In genomic region chr21:42171091-42172053, GRCh38 we compare ENCODE assay signal across 11 cellular contexts. TPM values are rescaled to one million over a fixed set of nuclear protein-coding genes. Genes with fewer than 3 reads are reported as not detected.
DNase-seq lines count a peak whose midpoint lies in the region; ATAC-seq and TF ChIP-seq lines count a peak whose summit lies in the region.
"Had no signal": no experiment of that assay in that cellular context is flagged by ENCODE, and none has a peak within 500 bp of the region (broad histone marks: within the 10 kb centered on the region; RNA-seq: fewer than 3 reads in every experiment).

No MANE protein-coding gene starts in this region.

- H3K27ac Mint-ChIP-seq in neural crest cell (ENCODE audit: unreplicated experiment): peak overlapping the region; percentile 81

- TF ChIP-seq POLR2A in sigmoid colon (IDR thresholded peaks at IDR 0.05): no peak

- no peaks in the 10 kb centered on the region for H3K36me3 ChIP-seq in esophagus (ENCODE audit: control insufficient read depth in 2 of 2, insufficient read depth in 2 of 2, low read length in 1 of 2)
- H3K36me3 ChIP-seq in sigmoid colon: no peaks in the 10 kb centered on the region
- H3K36me3 ChIP-seq: BLaER1 had no signal

- TF ChIP-seq EP300 in sigmoid colon (IDR thresholded peaks at IDR 0.05): no peak

- H3K27ac ChIP-seq in esophagus (ENCODE audit: low read depth in 2 of 2, low read length in 1 of 2): peak overlapping the region; percentile 8 to 68
- peak overlapping the region in 1 of 4 donors; percentile 12 for H3K27ac ChIP-seq in sigmoid colon
- H3K27ac ChIP-seq: BLaER1 had no signal

- peaks cover 35% of the 10 kb centered on the region for H3K4me1 Mint-ChIP-seq in neural crest cell

- no peak for ATAC-seq in HG02678 (IDR thresholded peaks at IDR 0.05; ENCODE audit: unreplicated experiment)

- TF ChIP-seq CTCF in neural crest cell (conservative IDR thresholded peaks at IDR 0.05) (no peak), sigmoid colon (IDR thresholded peaks at IDR 0.05) (no peak)

- no peaks in the 10 kb centered on the region for H3K27me3 Mint-ChIP-seq in neural crest cell (ENCODE audit: low read depth)

- H3K4me1 ChIP-seq in esophagus (ENCODE audit: control insufficient read depth in 2 of 2, insufficient read depth in 2 of 2, low read length in 1 of 2) (peaks cover 0 to 3% of the 10 kb centered on the region in 2 donors), sigmoid colon (peaks cover 0 to 2% (median under 1%) of the 10 kb centered on the region in 4 donors)

- no peaks in the 10 kb centered on the region for H3K9me3 Mint-ChIP-seq in neural crest cell

- H3K27me3 ChIP-seq in esophagus (ENCODE audit: control insufficient read depth in 1 of 2, insufficient read depth in 2 of 2, low read length in 2 of 2): no peaks in the 10 kb centered on the region
- H3K27me3 ChIP-seq in sigmoid colon: no peaks in the 10 kb centered on the region
- H3K27me3 ChIP-seq: BLaER1 had no signal

- H3K4me3 Mint-ChIP-seq in neural crest cell: no peak overlapping the region

- H3K4me3 ChIP-seq in esophagus (ENCODE audit: low read depth in 1 of 2, low read length in 2 of 2) (no peak overlapping the region), sigmoid colon (no peak overlapping the region)
- H3K4me3 ChIP-seq: BLaER1 had no signal

- intact Hi-C loops in sigmoid colon (cut with DNase I): no loop called here

- H3K9me3 ChIP-seq in esophagus (ENCODE audit: control insufficient read depth in 2 of 2, insufficient read depth in 1 of 2, low read depth in 1 of 2, low read length in 1 of 2): peaks cover 0 to 3% of the 10 kb centered on the region in 2 donors
- no peaks in the 10 kb centered on the region for H3K9me3 ChIP-seq in sigmoid colon

- peak; percentile 91 for DNase-seq in Ammon's horn (ENCODE audit: low spot score)
- peak; percentile 84 for DNase-seq in NCI-H345 (lab: John Stamatoyannopoulos, UW)
- no peak for DNase-seq in neural crest cell (ENCODE audit: low read depth, low spot score)
- no peak for DNase-seq in activated naive CD4-positive, alpha-beta T cell treated with anti-CD3 and anti-CD28 coated beads, Interleukin-2, amount 50 U/mL, for 16 hours
- DNase-seq in sigmoid colon: no peak
- DNase-seq in DMS53 (lab: John Stamatoyannopoulos, UW): no peak
- DNase-seq: cerebellar nuclear complex, NCI-H187 had no signal

- no peaks in the 10 kb centered on the region for H3K36me3 Mint-ChIP-seq in neural crest cell (ENCODE audit: low read depth)

- WGBS in esophagus, 2 donors: 50 to 56% methylated on average over 14 of the region's 14 CpGs
- WGBS in sigmoid colon, 2 donors: 19 to 67% methylated on average over 14 of the region's 14 CpGs

RNA-seq across cellular contexts. Expression of gene ABCG1, which starts 47.6 kb away (rescaled TPM):
- 1 to 10 TPM; 2.8 TPM for polyA plus RNA-seq in esophagus
- 2.8 and 3.3 TPM in 2 replicates for total RNA-seq in neural crest cell
- total RNA-seq in sigmoid colon: 10 to 100 TPM in 3 of 4 donors, 1 to 10 TPM in 1; 6.0 to 19.3 (median 13.6) TPM
- 10 to 100 TPM in 2 of 3 donors, 1 to 10 TPM in 1; 8.1 to 15.6 (median 10.2) TPM for polyA plus RNA-seq in sigmoid colon

Comparison
In these comparisons a context has a peak if more than half of its experiments do, and no peak if none do; other contexts are left out.
1. DNase-seq: peak in Ammon's horn (single experiment) and NCI-H345 (single experiment); none in neural crest cell (single experiment), activated naive CD4-positive, alpha-beta T cell treated with anti-CD3 and anti-CD28 coated beads, Interleukin-2, amount 50 U/mL, for 16 hours (single experiment), sigmoid colon (single experiment) and DMS53 (single experiment).